In the genomic region with DNA sequence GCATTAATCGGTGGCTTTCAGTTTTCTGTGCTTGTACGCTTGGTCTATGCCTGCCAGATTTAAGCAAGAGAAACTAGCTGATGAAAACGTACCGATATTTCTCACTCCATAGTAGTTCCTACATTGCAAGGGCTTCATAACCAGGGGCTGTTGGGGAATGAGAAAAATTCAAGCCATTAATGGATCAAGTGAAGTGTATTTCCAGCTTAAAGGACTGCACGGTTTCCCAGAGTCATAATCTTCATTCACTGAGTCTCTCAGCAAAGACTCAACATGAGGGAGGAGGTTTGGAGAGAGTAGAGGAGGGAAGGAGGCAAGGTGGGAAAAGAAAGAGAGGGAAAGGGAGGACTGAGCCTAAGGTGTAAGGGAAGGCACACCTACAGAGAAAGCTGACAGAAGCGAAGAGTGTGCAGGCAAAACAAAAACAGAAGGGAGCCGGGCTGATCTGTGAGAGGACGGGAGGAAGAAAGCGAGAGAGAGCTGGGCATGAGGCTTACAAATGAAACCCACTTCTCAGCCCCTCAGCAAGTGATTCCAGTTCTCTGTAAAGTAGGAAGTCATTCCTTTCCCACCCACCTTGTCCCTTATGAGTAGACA, we compare ENCODE assay signal across 8 cellular contexts. TPM values are rescaled to one million over a fixed set of nuclear protein-coding genes. Genes with fewer than 3 reads are reported as not detected.
DNase-seq lines count a peak whose midpoint lies in the region; ATAC-seq and TF ChIP-seq lines count a peak whose summit lies in the region.

No MANE protein-coding gene starts in this region.

- H3K36me3 Mint-ChIP-seq in activated T-cell treated with anti-CD3 and anti-CD28 coated beads, Interleukin-2, amount 50 U/mL, for 4 hours (ENCODE audit: insufficient read depth), result peaks cover 46% of the 10 kb centered on the region

- H3K27ac ChIP-seq in Karpas-422 (ENCODE audit: low read length) (no peak overlapping the region), duodenal mucosa (ENCODE audit: low read depth, low read length) (peak overlapping the region; percentile 26), parathyroid adenoma (peak overlapping the region; percentile 72)

- H3K9me2 ChIP-seq in Karpas-422 (replicated peaks; ENCODE audit: insufficient read depth, low read length), result no peaks in the 10 kb centered on the region

- no peak for TF ChIP-seq CTCF in parathyroid adenoma (IDR thresholded peaks at IDR 0.05)

- H3K9me3 Mint-ChIP-seq in activated T-cell treated with anti-CD3 and anti-CD28 coated beads, Interleukin-2, amount 50 U/mL, for 4 hours, result peaks cover 37% of the 10 kb centered on the region

- H3K4me2 ChIP-seq in Karpas-422 (ENCODE audit: low read depth, low read length, poor library complexity, severe bottlenecking), result peak overlapping the region; percentile 54
- peak overlapping the region; percentile 3 for H3K4me2 ChIP-seq in parathyroid adenoma (ENCODE audit: low read length)

- H3K27me3 Mint-ChIP-seq in activated T-cell treated with anti-CD3 and anti-CD28 coated beads, Interleukin-2, amount 50 U/mL, for 4 hours (ENCODE audit: low read depth), result no peaks in the 10 kb centered on the region

- peak overlapping the region; percentile 50 for H3K4me3 ChIP-seq in Karpas-422 (ENCODE audit: low read length)
- peak overlapping the region; percentile 77 to 88 for H3K4me3 ChIP-seq in duodenal mucosa (ENCODE audit: low read depth in 1 of 2, low read length in 2 of 2)
- H3K4me3 ChIP-seq in parathyroid adenoma (ENCODE audit: low read depth, low read length), result peak overlapping the region; percentile 46

- H4K20me1 ChIP-seq in Karpas-422 (ENCODE audit: insufficient read depth, low read depth, low read length), result no peaks in the 10 kb centered on the region

- peak overlapping the region; percentile 16 for H3K9ac ChIP-seq in Karpas-422 (ENCODE audit: low read length)
- H3K9ac ChIP-seq in duodenal mucosa (ENCODE audit: low read depth in 1 of 2, low read length in 2 of 2), result peak overlapping the region; percentile 55 to 80
- H3K9ac ChIP-seq in parathyroid adenoma, result no peak overlapping the region

- H3K9me3 ChIP-seq in Karpas-422 (ENCODE audit: low read length), result no peaks in the 10 kb centered on the region
- peaks cover 0 to 1% of the 10 kb centered on the region in 2 donors for H3K9me3 ChIP-seq in duodenal mucosa (ENCODE audit: control insufficient read depth in 1 of 2, low read length in 2 of 2)
- no peaks in the 10 kb centered on the region for H3K9me3 ChIP-seq in parathyroid adenoma (ENCODE audit: control insufficient read depth, low read length)

- peaks cover 75% of the 10 kb centered on the region for H3K4me1 Mint-ChIP-seq in activated T-cell treated with anti-CD3 and anti-CD28 coated beads, Interleukin-2, amount 50 U/mL, for 4 hours (ENCODE audit: low read depth)

- peak overlapping the region; percentile 91 for H3K4me3 Mint-ChIP-seq in activated T-cell treated with anti-CD3 and anti-CD28 coated beads, Interleukin-2, amount 50 U/mL, for 4 hours

- H2AFZ ChIP-seq in Karpas-422 (ENCODE audit: low read length), result peak overlapping the region; percentile 33; the same call in 1 of the 2 replicates
- H2AFZ ChIP-seq in parathyroid adenoma, result no peak overlapping the region

- peak; percentile 58 to 73 for ATAC-seq in activated T-cell treated with anti-CD3 and anti-CD28 coated beads, Interleukin-2, amount 50 U/mL, for 4 hours

- H3K27me3 ChIP-seq in Karpas-422 (ENCODE audit: low read length), result no peaks in the 10 kb centered on the region
- H3K27me3 ChIP-seq in duodenal mucosa (ENCODE audit: control insufficient read depth in 1 of 2, insufficient read depth in 2 of 2, low read length in 2 of 2), result no peaks in the 10 kb centered on the region
- no peaks in the 10 kb centered on the region for H3K27me3 ChIP-seq in parathyroid adenoma (ENCODE audit: control insufficient read depth, insufficient read depth, low read length)

- H3K79me2 ChIP-seq in Karpas-422 (ENCODE audit: low read length) (no peaks in the 10 kb centered on the region), parathyroid adenoma (no peaks in the 10 kb centered on the region)

- H3K4me1 ChIP-seq in Karpas-422 (ENCODE audit: low read length) (peaks cover 6% of the 10 kb centered on the region; the same call in 1 of the 2 replicates), duodenal mucosa (ENCODE audit: control insufficient read depth in 1 of 2, insufficient read depth in 2 of 2, low read length in 2 of 2) (peaks cover 5 to 9% of the 10 kb centered on the region in 2 donors), parathyroid adenoma (no peaks in the 10 kb centered on the region)

- H3K36me3 ChIP-seq in Karpas-422 (ENCODE audit: insufficient read depth, low read length) (no peaks in the 10 kb centered on the region), duodenal mucosa (ENCODE audit: control insufficient read depth in 1 of 2, insufficient read depth in 2 of 2, low read length in 2 of 2) (peaks cover 11 to 16% of the 10 kb centered on the region in 2 donors), parathyroid adenoma (ENCODE audit: control insufficient read depth, insufficient read depth, low read length) (no peaks in the 10 kb centered on the region)

- no peak for DNase-seq in activated T-cell treated with anti-CD3 and anti-CD28 coated beads, Interleukin-2, amount 50 U/mL, for 4 hours
- no peak for DNase-seq in activated T-cell treated with anti-CD3 and anti-CD28 coated beads, Interleukin-2, amount 50 U/mL, for 1 hour
- DNase-seq in Karpas-422 (no peak), NCI-H1105 treated with DMSO at 0.1 percent for 48 hours (lab: John Stamatoyannopoulos, UW) (no peak), SW 1271 (lab: John Stamatoyannopoulos, UW) (no peak), LoVo (ENCODE audit: low spot score) (no peak)

RNA-seq across cellular contexts. Expression of a gene that starts 0.6 kb away (rescaled TPM):
- total RNA-seq in activated T-cell treated with anti-CD3 and anti-CD28 coated beads, Interleukin-2, amount 50 U/mL, for 4 hours, result 10 to 100 TPM; 19.7 to 22.7 (median 19.8) TPM
- total RNA-seq in Karpas-422 (2014; rRNA removed; shearing (Covaris generic); ENCODE audit: low replicate concordance), result 1.0 and 1.3 TPM in 2 replicates

RNA-seq across cellular contexts. Expression of a gene that starts 30.3 kb away (rescaled TPM):
- total RNA-seq in activated T-cell treated with anti-CD3 and anti-CD28 coated beads, Interleukin-2, amount 50 U/mL, for 4 hours, result 1 to 10 TPM; 2.1 to 2.7 (median 2.1) TPM
- 0.07 TPM in 1 of 2 replicates, not detected in the other for total RNA-seq in Karpas-422 (2014; rRNA removed; shearing (Covaris generic); ENCODE audit: low replicate concordance)

RNA-seq across cellular contexts. Expression of a gene that starts 51.1 kb away (rescaled TPM):
- 10 to 100 TPM; 44.1 to 52.2 (median 50.2) TPM for total RNA-seq in activated T-cell treated with anti-CD3 and anti-CD28 coated beads, Interleukin-2, amount 50 U/mL, for 4 hours
- total RNA-seq in Karpas-422 (2014; rRNA removed; shearing (Covaris generic); ENCODE audit: low replicate concordance), result not detected in 2 replicates

RNA-seq across cellular contexts. Expression of a gene that starts 53.9 kb away (rescaled TPM):
- total RNA-seq in activated T-cell treated with anti-CD3 and anti-CD28 coated beads, Interleukin-2, amount 50 U/mL, for 4 hours, result 10 to 100 TPM; 14.8 to 20.0 (median 18.1) TPM
- total RNA-seq in Karpas-422 (2014; rRNA removed; shearing (Covaris generic); ENCODE audit: low replicate concordance), result not detected in 2 replicates

Comparison
In these comparisons a context has a peak if more than half of its experiments do, and no peak if none do; other contexts are left out.
1. RNA of a gene that starts 51.1 kb away (total RNA-seq): 44.1 to 52.2 TPM in activated T-cell treated with anti-CD3 and anti-CD28 coated beads, Interleukin-2, amount 50 U/mL, for 4 hours; not detected in Karpas-422; every median in the first group is over 10 times any median in the second.
2. Peak in every context shown above with its lines, with median percentiles within 50 percentile points of each other: H3K4me3 ChIP-seq.